8 cellular contexts compared by ENCODE assay signal in the genomic region with DNA sequence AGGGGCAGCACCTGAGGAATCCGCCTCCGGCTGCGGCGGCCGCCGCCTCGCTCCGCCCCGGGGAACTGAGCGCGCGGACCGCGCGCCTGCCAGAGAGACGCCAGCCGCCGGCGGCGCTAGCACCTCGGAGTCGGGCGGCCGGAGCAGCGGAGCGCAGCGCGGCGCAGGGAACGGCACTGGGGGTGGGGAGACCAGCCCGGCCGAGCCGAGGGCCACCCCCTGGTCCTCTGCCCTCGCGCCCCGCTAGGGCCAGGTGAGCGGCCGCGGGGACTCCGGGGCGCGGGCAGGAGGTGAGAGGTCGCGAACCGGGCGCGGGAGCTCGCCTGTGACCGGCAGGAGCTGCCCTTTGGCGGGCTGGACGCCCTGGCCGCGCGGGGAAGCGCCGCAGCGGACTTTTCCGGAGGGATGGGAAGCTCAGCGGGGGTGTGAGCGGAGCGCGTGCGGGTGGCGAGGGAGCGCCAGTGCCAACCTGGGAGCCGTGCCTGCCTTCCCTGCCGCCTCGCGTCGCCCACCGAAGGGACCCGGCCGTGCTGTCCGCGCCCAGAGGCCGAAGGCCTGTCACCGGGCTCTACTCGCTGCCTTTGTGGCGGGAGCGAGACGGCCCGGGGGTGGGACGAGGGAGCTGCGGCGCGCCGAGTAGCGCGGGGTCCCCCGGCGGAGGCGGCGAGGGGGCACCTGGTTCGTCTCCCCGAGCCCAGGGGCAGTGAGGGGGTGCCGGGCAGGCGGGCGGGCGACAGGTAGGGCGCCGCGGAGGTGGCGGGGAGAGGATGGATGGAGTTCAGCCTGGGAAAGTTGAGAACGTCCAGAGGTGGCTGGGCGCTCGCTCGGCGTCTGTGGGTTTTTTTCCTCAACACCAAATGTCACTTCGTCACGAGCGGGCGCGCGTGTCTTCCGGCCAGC. TPM values are rescaled to one million over a fixed set of nuclear protein-coding genes. Genes with fewer than 3 reads are reported as not detected.
DNase-seq lines count a peak whose midpoint lies in the region; ATAC-seq and TF ChIP-seq lines count a peak whose summit lies in the region.

A gene (plus strand): TSS at position 92 of the 900 bp plus-strand sequence. CDS start 141,287 bp downstream, outside the sequence.

- H3K4me1 ChIP-seq in gastroesophageal sphincter (peaks cover 0 to 27% (median 4%) of the 10 kb centered on the region in 3 donors), neuronal stem cell (ENCODE audit: control insufficient read depth in 2 of 2, insufficient read depth in 1 of 2, low read depth in 1 of 2, low read length in 2 of 2) (peaks cover 3 to 11% of the 10 kb centered on the region in 2 donors)

- H3K36me3 ChIP-seq in gastroesophageal sphincter (no peaks in the 10 kb centered on the region), neuronal stem cell (replicated peaks in 1 of 2; ENCODE audit: control insufficient read depth in 2 of 2, insufficient read depth in 2 of 2, low read length in 2 of 2) (peaks cover 0 to 18% of the 10 kb centered on the region in 2 donors)

- H2AFZ ChIP-seq in neuronal stem cell (ENCODE audit: low read length), result peak within 1 kb of the TSS; percentile 95

- peak; percentile 1 for DNase-seq in NCI-H2107 (lab: John Stamatoyannopoulos, UW)
- no peak for DNase-seq in NCI-H2107 treated with DMSO at 0.1 percent for 48 hours (lab: John Stamatoyannopoulos, UW; ENCODE audit: unreplicated experiment)
- peak; percentile 38 for DNase-seq in activated CD8-positive, alpha-beta T cell treated with anti-CD3 and anti-CD28 coated beads for 36 hours
- peak; percentile 75 for DNase-seq in neuronal stem cell (ENCODE audit: low spot score)
- DNase-seq in cortex of kidney (lab: John Stamatoyannopoulos, UW), result no peak

- H3K4ac ChIP-seq in neuronal stem cell (ENCODE audit: low read length), result peak within 1 kb of the TSS; percentile 87

- no peaks in the 10 kb centered on the region for H3K9me3 Mint-ChIP-seq in activated CD8-positive, alpha-beta T cell treated with anti-CD3 and anti-CD28 coated beads for 36 hours

- H2BK120ac ChIP-seq in neuronal stem cell (ENCODE audit: low read depth, low read length), result no peak within 1 kb of the TSS

- CTCF ChIA-PET in activated CD8-positive, alpha-beta T cell treated with anti-CD3 and anti-CD28 coated beads for 36 hours (lab: Charles Lee), result interaction anchor here (1.2 kb wide), 1 partner anchor 18 kb away, joined by 3 read pairs; no protein-coding TSS in a partner anchor

- H3K36me3 Mint-ChIP-seq in activated CD8-positive, alpha-beta T cell treated with anti-CD3 and anti-CD28 coated beads for 36 hours (ENCODE audit: low read depth), result no peaks in the 10 kb centered on the region

- peak within 1 kb of the TSS; percentile 95 for H3K14ac ChIP-seq in neuronal stem cell (ENCODE audit: low read length)

- peak within 1 kb of the TSS; percentile 97 for H2BK15ac ChIP-seq in neuronal stem cell (ENCODE audit: low read length)

- H3K23ac ChIP-seq in neuronal stem cell (ENCODE audit: low read depth, low read length, poor library complexity), result peak within 1 kb of the TSS; percentile 89

- H3K27ac Mint-ChIP-seq in activated CD8-positive, alpha-beta T cell treated with anti-CD3 and anti-CD28 coated beads for 36 hours, result no peak within 1 kb of the TSS

- POLR2A ChIA-PET in activated CD8-positive, alpha-beta T cell treated with anti-CD3 and anti-CD28 coated beads for 36 hours (lab: Charles Lee), result no interaction called here

- H3K27me3 ChIP-seq in gastroesophageal sphincter (peaks cover 40% of the 10 kb centered on the region), neuronal stem cell (ENCODE audit: control insufficient read depth in 3 of 3, insufficient read depth in 3 of 3, low read depth in 1 of 3, low read length in 3 of 3) (no peaks in the 10 kb centered on the region)

- H3K9ac ChIP-seq in neuronal stem cell (ENCODE audit: low read depth, low read length, poor library complexity), result peak within 1 kb of the TSS; percentile 97

- TF ChIP-seq POLR2A in gastroesophageal sphincter (IDR thresholded peaks at IDR 0.05), result no peak

- TF ChIP-seq EP300 in Ishikawa (IDR thresholded peaks at IDR 0.05; ENCODE audit: borderline replicate concordance) (no peak), gastroesophageal sphincter (IDR thresholded peaks at IDR 0.05) (no peak)

- peak; percentile 41; the same call in 1 of the 2 replicates for TF ChIP-seq RAD21 in Ishikawa (IDR thresholded peaks at IDR 0.05; ENCODE audit: low read depth)

- peaks cover 9% of the 10 kb centered on the region for H3K4me1 Mint-ChIP-seq in activated CD8-positive, alpha-beta T cell treated with anti-CD3 and anti-CD28 coated beads for 36 hours (ENCODE audit: low read depth)

- H2BK5ac ChIP-seq in neuronal stem cell (ENCODE audit: low read length), result peak within 1 kb of the TSS; percentile 100

- ATAC-seq in activated CD8-positive, alpha-beta T cell treated with anti-CD3 and anti-CD28 coated beads for 36 hours, result peak; percentile 81
- ATAC-seq in gastroesophageal sphincter, result peak; percentile 92
- ATAC-seq in HG03342 (IDR thresholded peaks at IDR 0.05; ENCODE audit: unreplicated experiment), result no peak

- H4K91ac ChIP-seq in neuronal stem cell (ENCODE audit: low read depth, low read length, poor library complexity), result peak within 1 kb of the TSS; percentile 47

- peak within 1 kb of the TSS; percentile 58 for H2BK12ac ChIP-seq in neuronal stem cell (ENCODE audit: low read length)

- peak within 1 kb of the TSS; percentile 96 for H2AK5ac ChIP-seq in neuronal stem cell (ENCODE audit: low read depth, low read length)

- H3K9me3 ChIP-seq in gastroesophageal sphincter (no peaks in the 10 kb centered on the region), neuronal stem cell (replicated peaks in 1 of 2; ENCODE audit: control insufficient read depth in 2 of 2, insufficient read depth in 1 of 2, low read depth in 1 of 2, low read length in 2 of 2) (peaks cover 2 to 16% of the 10 kb centered on the region in 2 donors)

- H3K27ac ChIP-seq in gastroesophageal sphincter (peak within 1 kb of the TSS in 3 of 4 donors; percentile 70 to 84 (median 77)), neuronal stem cell (replicated peaks; ENCODE audit: low read length) (peak within 1 kb of the TSS; percentile 85)

- intact Hi-C loops in activated CD8-positive, alpha-beta T cell treated with anti-CD3 and anti-CD28 coated beads for 36 hours (cut with micrococcal nuclease), result no loop called here

- no peak within 1 kb of the TSS for H3K4me3 Mint-ChIP-seq in activated CD8-positive, alpha-beta T cell treated with anti-CD3 and anti-CD28 coated beads for 36 hours

- H4K8ac ChIP-seq in neuronal stem cell (ENCODE audit: low read depth, low read length), result peak within 1 kb of the TSS; percentile 74

- peak within 1 kb of the TSS; percentile 67 for H3K4me2 ChIP-seq in neuronal stem cell (ENCODE audit: insufficient read depth, low read length, poor library complexity, severe bottlenecking)

- no peaks in the 10 kb centered on the region for H3K79me1 ChIP-seq in neuronal stem cell (ENCODE audit: low read depth, low read length)

- H3K4me3 ChIP-seq in gastroesophageal sphincter (peak within 1 kb of the TSS; percentile 69 to 72), neuronal stem cell (ENCODE audit: low read length in 2 of 2) (peak within 1 kb of the TSS; percentile 95 to 96)

- 0% methylated on average over 14 of the region's 115 CpGs; no CpG with 5 or more reads in 1 of the 2 donors for WGBS in gastroesophageal sphincter (ENCODE audit: low coverage in 1 of 2), 2 donors
- WGBS in neuronal stem cell (ENCODE audit: extremely low coverage in 2 of 2, insufficient read length in 2 of 2, insufficient replicate concordance in 1 of 2), 2 donors, result no CpG with 5 or more reads among the region's 115 CpGs

- peak; percentile 13 for TF ChIP-seq CTCF in activated CD8-positive, alpha-beta T cell treated with anti-CD3 and anti-CD28 coated beads for 36 hours (IDR thresholded peaks at IDR 0.05)
- peak in 3 of 4 experiments; percentile 13 to 60 (median 49) for TF ChIP-seq CTCF in gastroesophageal sphincter (IDR thresholded peaks at IDR 0.05)

- H3K27me3 Mint-ChIP-seq in activated CD8-positive, alpha-beta T cell treated with anti-CD3 and anti-CD28 coated beads for 36 hours, result peaks cover 50% of the 10 kb centered on the region

- peak within 1 kb of the TSS; percentile 100 for H3K18ac ChIP-seq in neuronal stem cell (ENCODE audit: low read length)

TF ChIP-seq in Ishikawa, 13 proteins besides CTCF, POLR2A, EP300 and RAD21:
- TF ChIP-seq TAF1 (IDR thresholded peaks at IDR 0.05; ENCODE audit: low read depth) (no peak), EGR1 (IDR thresholded peaks at IDR 0.05) (no peak)
- TF ChIP-seq, protein P1, sequence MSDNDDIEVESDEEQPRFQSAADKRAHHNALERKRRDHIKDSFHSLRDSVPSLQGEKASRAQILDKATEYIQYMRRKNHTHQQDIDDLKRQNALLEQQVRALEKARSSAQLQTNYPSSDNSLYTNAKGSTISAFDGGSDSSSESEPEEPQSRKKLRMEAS (IDR thresholded peaks at IDR 0.05), result peak; percentile 51

RNA-seq across cellular contexts. Expression of the gene that starts here (rescaled TPM):
- not detected for total RNA-seq in activated CD8-positive, alpha-beta T cell treated with anti-CD3 and anti-CD28 coated beads for 36 hours
- 10 to 100 TPM in 2 of 4 donors, 1 to 10 TPM in 2; 6.2 to 14.9 (median 10.4) TPM for total RNA-seq in gastroesophageal sphincter
- 59.3 TPM for polyA plus RNA-seq in neuronal stem cell (2013, experiment 1 of 2)
- 59.9 TPM for polyA plus RNA-seq in neuronal stem cell (2013, experiment 2 of 2)

Comparison
In these comparisons a context has a peak if more than half of its experiments do, and no peak if none do; other contexts are left out.
1. RNA of the gene that starts here (total RNA-seq): 6.2 to 14.9 TPM in gastroesophageal sphincter; not detected in activated CD8-positive, alpha-beta T cell treated with anti-CD3 and anti-CD28 coated beads for 36 hours; every median in the first group is over 4 times any median in the second.
2. DNase-seq: peak in NCI-H2107 (single experiment) and neuronal stem cell (single experiment); none in NCI-H2107 treated with DMSO at 0.1 percent for 48 hours (single experiment) and cortex of kidney (single experiment).
3. Peak in DNase-seq and ATAC-seq in activated CD8-positive, alpha-beta T cell treated with anti-CD3 and anti-CD28 coated beads for 36 hours; RNA of the gene not detected or under 1 TPM.